ENCODE assay signal across 23 cellular contexts in the genomic region with DNA sequence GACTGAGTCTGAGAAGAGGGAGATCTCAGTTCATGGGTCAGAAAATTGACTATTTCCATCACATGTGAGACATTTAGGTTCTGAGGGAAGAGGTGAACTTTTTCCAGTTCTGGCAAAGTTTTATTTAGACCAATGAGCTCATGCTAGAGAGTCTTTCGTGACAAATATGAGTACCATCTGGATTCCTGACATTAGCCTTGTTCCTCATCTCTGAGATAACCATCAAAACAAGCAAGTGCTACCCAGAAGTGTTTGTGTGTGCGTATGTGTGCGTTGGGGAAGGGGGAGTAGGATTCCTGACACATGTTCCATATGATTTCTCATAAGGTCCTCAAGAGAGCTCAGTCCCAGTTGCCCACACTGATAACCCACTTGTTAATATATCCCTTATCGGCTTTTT.
DNase-seq lines count a peak whose midpoint lies in the region; ATAC-seq and TF ChIP-seq lines count a peak whose summit lies in the region.
"Had no signal": no experiment of that assay in that cellular context is flagged by ENCODE, and none has a peak within 500 bp of the region (broad histone marks: within the 10 kb centered on the region; RNA-seq: fewer than 3 reads in every experiment).

No MANE protein-coding gene starts in this region.

- no peaks in the 10 kb centered on the region for H3K4me1 ChIP-seq in CD8-positive, alpha-beta T cell (ENCODE audit: insufficient read depth, low read length)
- peaks cover 28% of the 10 kb centered on the region for H3K4me1 ChIP-seq in MM.1S (ENCODE audit: low read length)
- H3K4me1 ChIP-seq: vagina had no signal

- no peak for ATAC-seq in CD8-positive, alpha-beta T cell
- no peak for ATAC-seq in natural killer cell treated with Interleukin-12 subunit alpha and Interleukin-12 subunit beta and Interleukin-15 and Interleukin-18, amount 100 ng/mL, for 72 hours
- no peak for ATAC-seq in HG02852 (IDR thresholded peaks at IDR 0.05; ENCODE audit: unreplicated experiment)
- ATAC-seq: esophagus mucosa had no signal

- H3K36me3 Mint-ChIP-seq in CD8-positive, alpha-beta T cell = no peaks in the 10 kb centered on the region
- H3K36me3 Mint-ChIP-seq in natural killer cell treated with Interleukin-12 subunit alpha and Interleukin-12 subunit beta and Interleukin-15 and Interleukin-18, amount 100 ng/mL, for 72 hours = peaks cover 13% of the 10 kb centered on the region
- H3K36me3 Mint-ChIP-seq: CD4-positive, CD25-positive, alpha-beta regulatory T cell; naive B cell; T-cell had no signal

- POLR2A ChIA-PET in CD8-positive, alpha-beta T cell (lab: Charles Lee) = no interaction called here

- intact Hi-C loops in CD8-positive, alpha-beta T cell (cut with DNase I, micrococcal nuclease) = loop anchor here in 1 of 2 experiments (2.0 kb wide), 1 partner anchor 35 kb away; no protein-coding TSS in a partner anchor

- peak overlapping the region; percentile 24; the same call in 1 of the 2 replicates for H3K4me2 ChIP-seq in MM.1S (ENCODE audit: low read depth, low read length)

- no peak overlapping the region for H3K27ac Mint-ChIP-seq in CD8-positive, alpha-beta T cell
- peak overlapping the region; percentile 65 to 69 for H3K27ac Mint-ChIP-seq in natural killer cell treated with Interleukin-12 subunit alpha and Interleukin-12 subunit beta and Interleukin-15 and Interleukin-18, amount 100 ng/mL, for 72 hours
- H3K27ac Mint-ChIP-seq: activated naive CD4-positive, alpha-beta T cell treated with anti-CD3 and anti-CD28 coated beads, Interleukin-2, amount 50 U/mL, for 72 hours; naive B cell had no signal

- H3K4me3 Mint-ChIP-seq in CD8-positive, alpha-beta T cell = peak overlapping the region; percentile 70
- H3K4me3 Mint-ChIP-seq in natural killer cell treated with Interleukin-12 subunit alpha and Interleukin-12 subunit beta and Interleukin-15 and Interleukin-18, amount 100 ng/mL, for 72 hours = peak overlapping the region; percentile 66

- no peak overlapping the region for H3K27ac ChIP-seq in CD8-positive, alpha-beta T cell (ENCODE audit: low read depth, low read length)
- no peak overlapping the region for H3K27ac ChIP-seq in MM.1S (ENCODE audit: low read length)
- H3K27ac ChIP-seq: right atrium auricular region, suprapubic skin, vagina had no signal

- no peaks in the 10 kb centered on the region for H3K9me2 ChIP-seq in MM.1S (replicated peaks; ENCODE audit: insufficient read depth, low read length)

- CTCF ChIA-PET in CD8-positive, alpha-beta T cell (lab: Charles Lee) = interaction anchor here (0.8 to 2.5 kb wide), 10 partner anchors 11 to 424 kb away, joined by 3 to 26 read pairs (median 8); no protein-coding TSS in a partner anchor

- no peak for DNase-seq in CD8-positive, alpha-beta T cell
- DNase-seq in MM.1S (no peak), choroid plexus epithelial cell (ENCODE audit: low read depth) (peak; percentile 10), activated gamma-delta T cell treated with Interleukin-2 at 50 U/mL for 16 hours (no peak), NCI-H524 treated with DMSO at 0.1 percent for 48 hours (lab: John Stamatoyannopoulos, UW) (no peak), mesenteric fat pad (ENCODE audit: low spot score) (no peak)
- no peak for DNase-seq in natural killer cell treated with Interleukin-12 subunit alpha and Interleukin-12 subunit beta and Interleukin-15 and Interleukin-18, amount 100 ng/mL, for 72 hours (ENCODE audit: low spot score)
- DNase-seq: activated T-cell treated with anti-CD3 and anti-CD28 coated beads, Interleukin-2, amount 50 U/mL, for 72 hours; cerebellar nuclear complex; DMS 273 treated with DMSO at 0.1 percent for 48 hours; mesendoderm; NCI-H1048; NCI-H1930; NCI-H774; T-cell had no signal

- no peak overlapping the region for H2AFZ ChIP-seq in MM.1S (ENCODE audit: low read length)

- no peaks in the 10 kb centered on the region for H3K9me3 ChIP-seq in CD8-positive, alpha-beta T cell (ENCODE audit: low read length)
- no peaks in the 10 kb centered on the region for H3K9me3 ChIP-seq in MM.1S (replicated peaks; ENCODE audit: insufficient read depth, low read length)
- H3K9me3 ChIP-seq: vagina had no signal

- H3K27me3 ChIP-seq in CD8-positive, alpha-beta T cell (ENCODE audit: insufficient read depth, low read length) = no peaks in the 10 kb centered on the region
- H3K27me3 ChIP-seq in MM.1S (replicated peaks; ENCODE audit: insufficient read depth, low read length) = peaks cover 74% of the 10 kb centered on the region
- H3K27me3 ChIP-seq: right atrium auricular region, suprapubic skin, vagina had no signal

- H3K9ac ChIP-seq in MM.1S (ENCODE audit: low read length) = no peak overlapping the region

- H3K36me3 ChIP-seq in CD8-positive, alpha-beta T cell (ENCODE audit: insufficient read depth, low read length) = no peaks in the 10 kb centered on the region
- H3K36me3 ChIP-seq in MM.1S (replicated peaks; ENCODE audit: insufficient read depth, low read length) = no peaks in the 10 kb centered on the region
- H3K36me3 ChIP-seq: right atrium auricular region, suprapubic skin, vagina had no signal

- H3K4me3 ChIP-seq in CD8-positive, alpha-beta T cell (ENCODE audit: low read depth, low read length) = no peak overlapping the region
- H3K4me3 ChIP-seq in MM.1S (ENCODE audit: low read length) (no peak overlapping the region), choroid plexus epithelial cell (ENCODE audit: low read depth, low read length) (no peak overlapping the region)
- H3K4me3 ChIP-seq: right atrium auricular region, suprapubic skin, vagina had no signal

- TF ChIP-seq CTCF in CD8-positive, alpha-beta T cell (IDR thresholded peaks at IDR 0.05) = no peak
- TF ChIP-seq CTCF in MM.1S (IDR thresholded peaks at IDR 0.05; ENCODE audit: low read length) (no peak), choroid plexus epithelial cell (conservative IDR thresholded peaks at IDR 0.05; ENCODE audit: low read depth, low read length) (no peak)

- H4K20me1 ChIP-seq in MM.1S (ENCODE audit: insufficient read depth, low read length) = no peaks in the 10 kb centered on the region

- no peaks in the 10 kb centered on the region for H3K9me3 Mint-ChIP-seq in CD8-positive, alpha-beta T cell
- peaks cover 6% of the 10 kb centered on the region for H3K9me3 Mint-ChIP-seq in natural killer cell treated with Interleukin-12 subunit alpha and Interleukin-12 subunit beta and Interleukin-15 and Interleukin-18, amount 100 ng/mL, for 72 hours

- peaks cover 18% of the 10 kb centered on the region for H3K4me1 Mint-ChIP-seq in CD8-positive, alpha-beta T cell (ENCODE audit: low read depth)
- peaks cover 41% of the 10 kb centered on the region in 2 donors for H3K4me1 Mint-ChIP-seq in natural killer cell treated with Interleukin-12 subunit alpha and Interleukin-12 subunit beta and Interleukin-15 and Interleukin-18, amount 100 ng/mL, for 72 hours (ENCODE audit: low read depth in 2 of 2)

- H3K79me2 ChIP-seq in MM.1S (ENCODE audit: low read length) = no peaks in the 10 kb centered on the region

- H3F3A ChIP-seq in MM.1S (ENCODE audit: insufficient read depth, low read length) = no peaks in the 10 kb centered on the region

- no peaks in the 10 kb centered on the region for H3K27me3 Mint-ChIP-seq in CD8-positive, alpha-beta T cell (ENCODE audit: low read depth)
- H3K27me3 Mint-ChIP-seq in natural killer cell treated with Interleukin-12 subunit alpha and Interleukin-12 subunit beta and Interleukin-15 and Interleukin-18, amount 100 ng/mL, for 72 hours = no peaks in the 10 kb centered on the region
- H3K27me3 Mint-ChIP-seq: naive B cell, T-cell had no signal
